In genomic region chr7:22121702-22122474, GRCh38 we compare ENCODE assay signal across 14 cellular contexts.
DNase-seq lines count a peak whose midpoint lies in the region; TF ChIP-seq lines count a peak whose summit lies in the region.
"Had no signal": no experiment of that assay in that cellular context is flagged by ENCODE, and none has a peak within 500 bp of the region (broad histone marks: within the 10 kb centered on the region; RNA-seq: fewer than 3 reads in every experiment).

No MANE protein-coding gene starts in this region.

- peak overlapping the region in 1 of 8 donors; percentile 20 for H3K27ac Mint-ChIP-seq in CD8-positive, alpha-beta memory T cell
- H3K27ac Mint-ChIP-seq in endothelial cell (ENCODE audit: unreplicated experiment): peak overlapping the region; percentile 91
- H3K27ac Mint-ChIP-seq: neural progenitor cell had no signal

- peaks cover 5% of the 10 kb centered on the region for H3K4me1 ChIP-seq in CD8-positive, alpha-beta memory T cell (ENCODE audit: insufficient read depth, low read length)
- H3K4me1 ChIP-seq: breast epithelium had no signal

- H3K4me3 Mint-ChIP-seq in CD8-positive, alpha-beta memory T cell: peak overlapping the region in 5 of 7 donors; percentile 8 to 54 (median 35)
- peak overlapping the region; percentile 70 for H3K4me3 Mint-ChIP-seq in endothelial cell (ENCODE audit: unreplicated experiment)
- H3K4me3 Mint-ChIP-seq: neural progenitor cell had no signal

- H3K36me3 Mint-ChIP-seq in CD8-positive, alpha-beta memory T cell: no peaks in the 10 kb centered on the region
- peaks cover 49% of the 10 kb centered on the region for H3K36me3 Mint-ChIP-seq in endothelial cell (ENCODE audit: low read depth, unreplicated experiment)

- H3K4me3 ChIP-seq in CD8-positive, alpha-beta memory T cell (ENCODE audit: low read length): peak overlapping the region; percentile 5
- H3K4me3 ChIP-seq: breast epithelium, neural progenitor cell, PC-9 had no signal

- H3K9me3 Mint-ChIP-seq in CD8-positive, alpha-beta memory T cell: no peaks in the 10 kb centered on the region
- H3K9me3 Mint-ChIP-seq in endothelial cell (ENCODE audit: unreplicated experiment): no peaks in the 10 kb centered on the region
- H3K9me3 Mint-ChIP-seq: neural progenitor cell had no signal

- no peaks in the 10 kb centered on the region for H3K36me3 ChIP-seq in CD8-positive, alpha-beta memory T cell (ENCODE audit: insufficient read depth, low read length)
- peaks cover 23% of the 10 kb centered on the region for H3K36me3 ChIP-seq in KOPT-K1 (ENCODE audit: insufficient read depth, low read length)
- H3K36me3 ChIP-seq: breast epithelium, neural progenitor cell had no signal

- TF ChIP-seq CTCF in endothelial cell (IDR thresholded peaks at IDR 0.05; ENCODE audit: unreplicated experiment): no peak

- H3K27me3 ChIP-seq in CD8-positive, alpha-beta memory T cell (ENCODE audit: insufficient read depth, low read length, poor library complexity, severe bottlenecking): no peaks in the 10 kb centered on the region
- H3K27me3 ChIP-seq: breast epithelium, neural progenitor cell had no signal

- peaks cover 8 to 23% of the 10 kb centered on the region in 2 donors for H3K27me3 Mint-ChIP-seq in CD8-positive, alpha-beta memory T cell
- peaks cover 4% of the 10 kb centered on the region for H3K27me3 Mint-ChIP-seq in endothelial cell (ENCODE audit: unreplicated experiment)

- CTCF ChIA-PET in CD8-positive, alpha-beta memory T cell (lab: Charles Lee): no interaction called here

- POLR2A ChIA-PET in CD8-positive, alpha-beta memory T cell (lab: Charles Lee): no interaction called here

- DNase-seq in CD8-positive, alpha-beta memory T cell: no peak
- DNase-seq in endothelial cell (ENCODE audit: low spot score): peak; percentile 21
- DNase-seq in mucosa of gallbladder (ENCODE audit: low spot score): peak; percentile 29
- DNase-seq in NCI-H526 (lab: John Stamatoyannopoulos, UW): no peak
- no peak for DNase-seq in occipital lobe (lab: John Stamatoyannopoulos, UW)
- DNase-seq in HPDE6-E6E7 (ENCODE audit: extremely low spot score): no peak
- DNase-seq in NCI-H345 (lab: John Stamatoyannopoulos, UW): no peak
- DNase-seq: hypothalamus; NCI-H1092 treated with DMSO at 0.1 percent for 48 hours; PC-9; stimulated activated CD4-positive, alpha-beta T cell treated with anti-CD3 and anti-CD28 coated beads, Interleukin-2, amount 100 ng/mL, for 24 hours had no signal

- H3K27ac ChIP-seq in CD8-positive, alpha-beta memory T cell (ENCODE audit: low read depth, low read length): no peak overlapping the region
- peak overlapping the region; percentile 4 for H3K27ac ChIP-seq in KOPT-K1 (ENCODE audit: low read depth, low read length, poor library complexity, severe bottlenecking)
- H3K27ac ChIP-seq: breast epithelium, neural progenitor cell, PC-9 had no signal

- H3K9me3 ChIP-seq in CD8-positive, alpha-beta memory T cell (ENCODE audit: low read length): no peaks in the 10 kb centered on the region
- no peaks in the 10 kb centered on the region for H3K9me3 ChIP-seq in KOPT-K1 (ENCODE audit: insufficient read depth, low read length, poor library complexity, severe bottlenecking)
- H3K9me3 ChIP-seq: breast epithelium had no signal

- H3K4me1 Mint-ChIP-seq in CD8-positive, alpha-beta memory T cell: peaks cover 8 to 9% (median 9%) of the 10 kb centered on the region in 3 donors
- peaks cover 40% of the 10 kb centered on the region for H3K4me1 Mint-ChIP-seq in endothelial cell (ENCODE audit: unreplicated experiment)

Comparison
In these comparisons a context has a peak if more than half of its experiments do, and no peak if none do; other contexts are left out.
1. DNase-seq: peak in endothelial cell (single experiment) and mucosa of gallbladder (single experiment); none in CD8-positive, alpha-beta memory T cell (0 of 5), NCI-H526 (0 of 2), occipital lobe (single experiment), HPDE6-E6E7 (single experiment) and NCI-H345 (single experiment).